In genomic region chr15:50458713-50459112, GRCh38 we compare ENCODE assay signal across 1 cellular context.
TF ChIP-seq lines count a peak whose summit lies in the region.

No MANE protein-coding gene starts in this region.

TF ChIP-seq in GM12878, 131 proteins besides CTCF, POLR2A, EP300 and RAD21:
- TF ChIP-seq NR2C1 (IDR thresholded peaks at IDR 0.05) = no peak
- TF ChIP-seq E4F1 (IDR thresholded peaks at IDR 0.05; ENCODE audit: borderline replicate concordance, partially characterized antibody) = no peak
- TF ChIP-seq SPI1 (IDR thresholded peaks at IDR 0.05; ENCODE audit: borderline replicate concordance, insufficient read depth, low read depth, low read length) = peak; percentile 61; the same call in 1 of the 2 replicates
- TF ChIP-seq, protein P1, sequence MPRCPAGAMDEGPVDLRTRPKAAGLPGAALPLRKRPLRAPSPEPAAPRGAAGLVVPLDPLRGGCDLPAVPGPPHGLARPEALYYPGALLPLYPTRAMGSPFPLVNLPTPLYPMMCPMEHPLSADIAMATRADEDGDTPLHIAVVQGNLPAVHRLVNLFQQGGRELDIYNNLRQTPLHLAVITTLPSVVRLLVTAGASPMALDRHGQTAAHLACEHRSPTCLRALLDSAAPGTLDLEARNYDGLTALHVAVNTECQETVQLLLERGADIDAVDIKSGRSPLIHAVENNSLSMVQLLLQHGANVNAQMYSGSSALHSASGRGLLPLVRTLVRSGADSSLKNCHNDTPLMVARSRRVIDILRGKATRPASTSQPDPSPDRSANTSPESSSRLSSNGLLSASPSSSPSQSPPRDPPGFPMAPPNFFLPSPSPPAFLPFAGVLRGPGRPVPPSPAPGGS (IDR thresholded peaks at IDR 0.05; ENCODE audit: borderline replicate concordance, insufficient read depth, low read depth, low read length, poor library complexity, severe bottlenecking) = no peak
